Comparison of ENCODE assay signal across 9 cellular contexts in genomic region chr2:152468832-152469692, GRCh38.
A peak's percentile ranks its signal among the peaks of the same experiment; 100 is the strongest.
DNase-seq lines count a peak whose midpoint lies in the region; ATAC-seq, FAIRE-seq and TF ChIP-seq lines count a peak whose summit lies in the region.
"Had no signal": no experiment of that assay in that cellular context is flagged by ENCODE, and none has a peak within 500 bp of the region (broad histone marks: within the 10 kb centered on the region; RNA-seq: fewer than 3 reads in every experiment).

No MANE protein-coding gene starts in this region.

- H3K4me3 ChIP-seq in keratinocyte (ENCODE audit: control insufficient read depth in 2 of 3, extremely low read depth in 1 of 3, insufficient read depth in 2 of 3, low read depth in 1 of 3, low read length in 3 of 3) (peak overlapping the region in 2 of 3 experiments; percentile 14 to 50), upper lobe of right lung (no peak overlapping the region), testis (no peak overlapping the region)

- no peak overlapping the region for H3K27ac Mint-ChIP-seq in activated T-cell treated with anti-CD3 and anti-CD28 coated beads, Interleukin-2, amount 50 U/mL, for 72 hours
- H3K27ac Mint-ChIP-seq in activated T-cell treated with anti-CD3 and anti-CD28 coated beads, Interleukin-2, amount 50 U/mL, for 24 hours, result no peak overlapping the region
- H3K27ac Mint-ChIP-seq in T-helper 1 cell treated with Interleukin-12 subunit alpha and Interleukin-12 subunit beta and Interleukin-4 antibody, amounts not matched to agents 30 μg/mL and 1 μg/mL, for 36 hours, result peak overlapping the region; percentile 33
- H3K27ac Mint-ChIP-seq: CD4-positive, CD25-positive, alpha-beta regulatory T cell had no signal

- no peaks in the 10 kb centered on the region for H3K36me3 Mint-ChIP-seq in activated T-cell treated with anti-CD3 and anti-CD28 coated beads, Interleukin-2, amount 50 U/mL, for 72 hours (ENCODE audit: insufficient read depth in 2 of 2)
- H3K36me3 Mint-ChIP-seq in activated T-cell treated with anti-CD3 and anti-CD28 coated beads, Interleukin-2, amount 50 U/mL, for 24 hours (ENCODE audit: low read depth), result no peaks in the 10 kb centered on the region
- no peaks in the 10 kb centered on the region for H3K36me3 Mint-ChIP-seq in T-helper 1 cell treated with Interleukin-12 subunit alpha and Interleukin-12 subunit beta and Interleukin-4 antibody, amounts not matched to agents 30 μg/mL and 1 μg/mL, for 36 hours (ENCODE audit: low read depth)
- H3K36me3 Mint-ChIP-seq: CD4-positive, CD25-positive, alpha-beta regulatory T cell had no signal

- H3K27me3 Mint-ChIP-seq in activated T-cell treated with anti-CD3 and anti-CD28 coated beads, Interleukin-2, amount 50 U/mL, for 72 hours (ENCODE audit: low read depth), result peaks cover 9% of the 10 kb centered on the region
- peaks cover 15% of the 10 kb centered on the region for H3K27me3 Mint-ChIP-seq in activated T-cell treated with anti-CD3 and anti-CD28 coated beads, Interleukin-2, amount 50 U/mL, for 24 hours
- H3K27me3 Mint-ChIP-seq in T-helper 1 cell treated with Interleukin-12 subunit alpha and Interleukin-12 subunit beta and Interleukin-4 antibody, amounts not matched to agents 30 μg/mL and 1 μg/mL, for 36 hours (ENCODE audit: low read depth), result no peaks in the 10 kb centered on the region

- H3K79me2 ChIP-seq in keratinocyte (ENCODE audit: control insufficient read depth, insufficient read depth, low read length), result peaks cover 97% of the 10 kb centered on the region

- H3K4me1 ChIP-seq in keratinocyte (ENCODE audit: control insufficient read depth, extremely low read depth, insufficient read depth, low read length), result peaks cover 50% of the 10 kb centered on the region
- peaks cover 61% of the 10 kb centered on the region for H3K4me1 ChIP-seq in upper lobe of right lung
- H3K4me1 ChIP-seq in testis, result peaks cover 54% of the 10 kb centered on the region

- H3K9ac ChIP-seq in keratinocyte (ENCODE audit: control insufficient read depth, extremely low read depth, insufficient read depth, low read length), result peak overlapping the region; percentile 59

- 45 to 55% methylated on average over 8 of the region's 8 CpGs for WGBS in testis, 2 donors

- intact Hi-C loops in upper lobe of right lung (cut with DNase I), result no loop called here
- intact Hi-C loops in testis (cut with DNase I; ENCODE audit: low total_unique reads), result no loop called here

- TF ChIP-seq CTCF in keratinocyte (optimal IDR thresholded peaks at IDR 0.05 in 1 of 3, IDR thresholded peaks at IDR 0.05 in 1 of 3, conservative IDR thresholded peaks at IDR 0.05 in 1 of 3; ENCODE audit: extremely low read depth in 1 of 3, insufficient read depth in 2 of 3, low read length in 3 of 3), result peak in 1 of 3 experiments; percentile 50
- no peak for TF ChIP-seq CTCF in upper lobe of right lung (IDR thresholded peaks at IDR 0.05)
- TF ChIP-seq CTCF in testis (IDR thresholded peaks at IDR 0.05), result no peak

- no peak for TF ChIP-seq POLR2A in testis (IDR thresholded peaks at IDR 0.05)

- H3K27ac ChIP-seq in keratinocyte (ENCODE audit: control insufficient read depth, insufficient read depth, low read length), result peak overlapping the region; percentile 82
- peak overlapping the region; percentile 37 for H3K27ac ChIP-seq in upper lobe of right lung
- peak overlapping the region in 1 of 2 donors; percentile 14 for H3K27ac ChIP-seq in testis

- H3K36me3 ChIP-seq in keratinocyte (ENCODE audit: control insufficient read depth in 2 of 2, extremely low read depth in 1 of 2, insufficient read depth in 2 of 2, low read length in 2 of 2) (no peaks in the 10 kb centered on the region), upper lobe of right lung (no peaks in the 10 kb centered on the region), testis (ENCODE audit: low read depth, missing control alignments) (no peaks in the 10 kb centered on the region)

- peaks cover 13% of the 10 kb centered on the region for H4K20me1 ChIP-seq in keratinocyte (ENCODE audit: control insufficient read depth, extremely low read depth, insufficient read depth, low read length)

- peak overlapping the region; percentile 65 for H3K4me2 ChIP-seq in keratinocyte (ENCODE audit: control insufficient read depth, extremely low read depth, insufficient read depth, low read depth, low read length)

- H3K4me1 Mint-ChIP-seq in activated T-cell treated with anti-CD3 and anti-CD28 coated beads, Interleukin-2, amount 50 U/mL, for 72 hours (ENCODE audit: low read depth), result peaks cover 12% of the 10 kb centered on the region
- H3K4me1 Mint-ChIP-seq in activated T-cell treated with anti-CD3 and anti-CD28 coated beads, Interleukin-2, amount 50 U/mL, for 24 hours (ENCODE audit: low read depth), result peaks cover 4% of the 10 kb centered on the region
- H3K4me1 Mint-ChIP-seq in T-helper 1 cell treated with Interleukin-12 subunit alpha and Interleukin-12 subunit beta and Interleukin-4 antibody, amounts not matched to agents 30 μg/mL and 1 μg/mL, for 36 hours (ENCODE audit: low read depth), result peaks cover 10% of the 10 kb centered on the region

- H3K9me3 Mint-ChIP-seq in activated T-cell treated with anti-CD3 and anti-CD28 coated beads, Interleukin-2, amount 50 U/mL, for 72 hours, result no peaks in the 10 kb centered on the region
- no peaks in the 10 kb centered on the region for H3K9me3 Mint-ChIP-seq in activated T-cell treated with anti-CD3 and anti-CD28 coated beads, Interleukin-2, amount 50 U/mL, for 24 hours
- no peaks in the 10 kb centered on the region for H3K9me3 Mint-ChIP-seq in T-helper 1 cell treated with Interleukin-12 subunit alpha and Interleukin-12 subunit beta and Interleukin-4 antibody, amounts not matched to agents 30 μg/mL and 1 μg/mL, for 36 hours
- H3K9me3 Mint-ChIP-seq: CD4-positive, CD25-positive, alpha-beta regulatory T cell had no signal

- H3K27me3 ChIP-seq in keratinocyte (ENCODE audit: control insufficient read depth, extremely low read depth, insufficient read depth, low read length) (no peaks in the 10 kb centered on the region), upper lobe of right lung (no peaks in the 10 kb centered on the region), testis (no peaks in the 10 kb centered on the region)

- DNase-seq in activated T-cell treated with anti-CD3 and anti-CD28 coated beads, Interleukin-2, amount 50 U/mL, for 72 hours, result no peak
- DNase-seq in activated T-cell treated with anti-CD3 and anti-CD28 coated beads, Interleukin-2, amount 50 U/mL, for 24 hours, result no peak
- DNase-seq in keratinocyte (ENCODE audit: low read depth, low spot score) (no peak), upper lobe of right lung (no peak), HPDE6-E6E7 (ENCODE audit: extremely low spot score) (no peak), testis (no peak), GDM1 (lab: John Stamatoyannopoulos, UW) (no peak)
- DNase-seq: CD4-positive, CD25-positive, alpha-beta regulatory T cell had no signal

- H3K9me1 ChIP-seq in keratinocyte (ENCODE audit: control insufficient read depth, extremely low read depth, insufficient read depth, low read length), result peaks cover 13% of the 10 kb centered on the region

- FAIRE-seq in keratinocyte (lab: Jason Lieb, UNC), result peak; percentile 74

- H3K9me3 ChIP-seq in keratinocyte (ENCODE audit: control insufficient read depth, low read depth, low read length) (no peaks in the 10 kb centered on the region), upper lobe of right lung (no peaks in the 10 kb centered on the region), testis (no peaks in the 10 kb centered on the region)

- H3K4me3 Mint-ChIP-seq in activated T-cell treated with anti-CD3 and anti-CD28 coated beads, Interleukin-2, amount 50 U/mL, for 72 hours, result peak overlapping the region; percentile 3 to 18
- H3K4me3 Mint-ChIP-seq in activated T-cell treated with anti-CD3 and anti-CD28 coated beads, Interleukin-2, amount 50 U/mL, for 24 hours, result no peak overlapping the region
- H3K4me3 Mint-ChIP-seq in T-helper 1 cell treated with Interleukin-12 subunit alpha and Interleukin-12 subunit beta and Interleukin-4 antibody, amounts not matched to agents 30 μg/mL and 1 μg/mL, for 36 hours, result peak overlapping the region; percentile 45
- H3K4me3 Mint-ChIP-seq: CD4-positive, CD25-positive, alpha-beta regulatory T cell had no signal

- ATAC-seq in activated T-cell treated with anti-CD3 and anti-CD28 coated beads, Interleukin-2, amount 50 U/mL, for 72 hours (replicated peaks in 1 of 2), result no peak
- ATAC-seq in upper lobe of right lung, result peak; percentile 63

- dilution Hi-C loops in keratinocyte (cut with MboI; ENCODE audit: extremely low pct_ligation_motif_present, low sequenced_read_pairs), result no loop called here

- H2AFZ ChIP-seq in keratinocyte (ENCODE audit: control insufficient read depth, low read length), result no peak overlapping the region

Comparison
In these comparisons a context has a peak if more than half of its experiments do, and no peak if none do; other contexts are left out.
1. H3K4me3 ChIP-seq: peak in keratinocyte (2 of 3); none in upper lobe of right lung (single experiment) and testis (0 of 2).